In the genomic region with DNA sequence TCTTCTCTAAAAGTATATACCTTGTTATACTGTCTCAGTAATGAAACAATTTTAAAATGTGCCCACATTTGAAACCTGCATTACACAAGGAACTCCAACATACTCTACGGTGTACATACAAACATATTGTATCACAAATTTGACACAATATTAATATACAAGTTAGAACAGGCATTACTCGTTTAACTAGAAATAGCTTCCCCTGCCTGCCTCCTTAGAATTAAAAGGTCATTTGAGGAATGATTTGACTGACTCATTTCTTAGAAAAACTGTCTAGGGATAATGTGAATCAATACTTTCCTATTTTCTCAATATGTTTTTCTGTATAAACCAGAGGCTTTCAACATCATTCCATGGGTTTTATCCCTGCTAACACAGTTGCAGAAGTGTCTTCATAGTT, we compare ENCODE assay signal across 22 cellular contexts.
A peak's percentile ranks its signal among the peaks of the same experiment; 100 is the strongest.
DNase-seq lines count a peak whose midpoint lies in the region; FAIRE-seq and TF ChIP-seq lines count a peak whose summit lies in the region.
"Had no signal": no experiment of that assay in that cellular context is flagged by ENCODE, and none has a peak within 500 bp of the region (broad histone marks: within the 10 kb centered on the region; RNA-seq: fewer than 3 reads in every experiment).

No MANE protein-coding gene starts in this region.

- H3K4me1 ChIP-seq in esophagus squamous epithelium = peaks cover 14 to 93% (median 17%) of the 10 kb centered on the region in 3 donors

- TF ChIP-seq CTCF in RWPE1 (conservative IDR thresholded peaks at IDR 0.05; ENCODE audit: low read depth) (no peak), bronchial epithelial cell (IDR thresholded peaks at IDR 0.05; ENCODE audit: insufficient read depth, low read length, severe bottlenecking) (no peak), esophagus squamous epithelium (IDR thresholded peaks at IDR 0.05) (no peak), type B pancreatic cell (conservative IDR thresholded peaks at IDR 0.05) (no peak)

- H3K27me3 ChIP-seq in bronchial epithelial cell (ENCODE audit: control insufficient read depth, insufficient read depth, low read length) (no peaks in the 10 kb centered on the region), esophagus squamous epithelium (no peaks in the 10 kb centered on the region)
- H3K27me3 ChIP-seq: BE2C had no signal

- CTCF ChIA-PET in RWPE1 (lab: Yijun Ruan, JAX) = no interaction called here

- no peak for FAIRE-seq in bronchial epithelial cell (lab: Jason Lieb, UNC)
- FAIRE-seq: A204.1, GM12878, H1, HepG2 had no signal

- no peaks in the 10 kb centered on the region for H3K36me3 Mint-ChIP-seq in type B pancreatic cell
- H3K36me3 Mint-ChIP-seq: CD4-positive, CD25-positive, alpha-beta regulatory T cell; CD8-positive, alpha-beta memory T cell had no signal

- no peak overlapping the region for H3K4me3 ChIP-seq in bronchial epithelial cell (ENCODE audit: low read depth, low read length)
- no peak overlapping the region for H3K4me3 ChIP-seq in esophagus squamous epithelium
- H3K4me3 ChIP-seq: GM12878 had no signal

- H3K27me3 Mint-ChIP-seq in type B pancreatic cell = no peaks in the 10 kb centered on the region
- H3K27me3 Mint-ChIP-seq: CD4-positive, CD25-positive, alpha-beta regulatory T cell had no signal

- intact Hi-C loops in esophagus squamous epithelium (cut with DNase I) = no loop called here

- H3K27ac Mint-ChIP-seq in type B pancreatic cell = peak overlapping the region; percentile 92
- H3K27ac Mint-ChIP-seq: CD4-positive, CD25-positive, alpha-beta regulatory T cell; CD8-positive, alpha-beta memory T cell; H9 had no signal

- WGBS in esophagus squamous epithelium, 2 donors = 29 to 51% methylated on average over 2 of the region's 2 CpGs

- H3K4me1 Mint-ChIP-seq in type B pancreatic cell (ENCODE audit: unreplicated experiment) = peaks cover 28% of the 10 kb centered on the region
- H3K4me1 Mint-ChIP-seq: CD4-positive, CD25-positive, alpha-beta regulatory T cell; CD8-positive, alpha-beta memory T cell had no signal

- peak; percentile 40 for DNase-seq in RWPE1 (ENCODE audit: low spot score)
- DNase-seq in bronchial epithelial cell (ENCODE audit: low read depth) = peak; percentile 91
- DNase-seq in esophagus squamous epithelium (lab: John Stamatoyannopoulos, UW) = no peak
- DNase-seq in type B pancreatic cell (ENCODE audit: extremely low spot score, unreplicated experiment) = no peak
- no peak for DNase-seq in T-helper 1 cell
- DNase-seq in activated CD4-positive, alpha-beta T cell treated with anti-CD3 and anti-CD28 coated beads, Interleukin-2, amount 50 U/mL, for 1 hour = no peak
- DNase-seq in NCI-H345 (lab: John Stamatoyannopoulos, UW) = no peak
- DNase-seq: ACHN; BE2C; C1 segment of cervical spinal cord; CD4-positive, CD25-positive, alpha-beta regulatory T cell; CD8-positive, alpha-beta memory T cell; COR-L47; DMS 273 treated with DMSO at 0.1 percent for 48 hours; DMS53; DND-41; EL; H9 had no signal

- POLR2A ChIA-PET in RWPE1 (lab: Yijun Ruan, JAX; ENCODE audit: low non-redundant PET) = no interaction called here

- H3K9me3 ChIP-seq in esophagus squamous epithelium = no peaks in the 10 kb centered on the region
- H3K9me3 ChIP-seq: BE2C had no signal

- H3K36me3 ChIP-seq in bronchial epithelial cell (ENCODE audit: control insufficient read depth, insufficient read depth, low read length) = no peaks in the 10 kb centered on the region
- H3K36me3 ChIP-seq in esophagus squamous epithelium = no peaks in the 10 kb centered on the region
- H3K36me3 ChIP-seq: BE2C had no signal

- H3K4me3 Mint-ChIP-seq in type B pancreatic cell = peak overlapping the region; percentile 78
- H3K4me3 Mint-ChIP-seq: CD4-positive, CD25-positive, alpha-beta regulatory T cell; CD8-positive, alpha-beta memory T cell; H9 had no signal

- no peaks in the 10 kb centered on the region for H3K9me3 Mint-ChIP-seq in type B pancreatic cell
- H3K9me3 Mint-ChIP-seq: CD4-positive, CD25-positive, alpha-beta regulatory T cell; CD8-positive, alpha-beta memory T cell; H9 had no signal

- TF ChIP-seq POLR2A in esophagus squamous epithelium (IDR thresholded peaks at IDR 0.05) = no peak

- H3K27ac ChIP-seq in RWPE1 = peak overlapping the region; percentile 83
- H3K27ac ChIP-seq in esophagus squamous epithelium = peak overlapping the region in 3 of 4 donors; percentile 48 to 93 (median 70)

Comparison
In these comparisons a context has a peak if more than half of its experiments do, and no peak if none do; other contexts are left out.
1. DNase-seq: peak in RWPE1 (single experiment) and bronchial epithelial cell (single experiment); none in esophagus squamous epithelium (single experiment), type B pancreatic cell (single experiment), T-helper 1 cell (0 of 5), activated CD4-positive, alpha-beta T cell treated with anti-CD3 and anti-CD28 coated beads, Interleukin-2, amount 50 U/mL, for 1 hour (single experiment) and NCI-H345 (single experiment).